16 cellular contexts compared by ENCODE assay signal in genomic region chr4:175791221-175791620, GRCh38. TPM values are rescaled to one million over a fixed set of nuclear protein-coding genes. Genes with fewer than 3 reads are reported as not detected.
DNase-seq lines count a peak whose midpoint lies in the region; ATAC-seq and TF ChIP-seq lines count a peak whose summit lies in the region.
"Had no signal": no experiment of that assay in that cellular context is flagged by ENCODE, and none has a peak within 500 bp of the region (broad histone marks: within the 10 kb centered on the region; RNA-seq: fewer than 3 reads in every experiment).

No MANE protein-coding gene starts in this region.

- H3K9ac ChIP-seq in HCT116 (ENCODE audit: low read length) = no peak overlapping the region
- H3K9ac ChIP-seq in neural cell (ENCODE audit: low read length) = no peak overlapping the region

- H3K9me3 Mint-ChIP-seq in brain = peaks cover 0 to 14% (median 5%) of the 10 kb centered on the region in 5 experiments
- no peaks in the 10 kb centered on the region for H3K9me3 Mint-ChIP-seq in T-helper 2 cell treated with Interferon-gamma antibody and Interleukin-4, amounts not matched to agents 5 μg/mL and 100 μg/mL, for 36 hours
- H3K9me3 Mint-ChIP-seq: GM23338, H9 had no signal

- RAD21 ChIA-PET in HCT116 (lab: Charles Lee; ENCODE audit: low non-redundant PET in 1 of 2, low total read pairs in 2 of 2, uncharacterized antibody in 2 of 2, unreplicated experiment in 2 of 2) = no interaction called here

- BruUV-seq in HCT116 (replicated peaks; lab: Mats Ljungman, UMichigan) = no TSS peak

- no peaks in the 10 kb centered on the region for H3K36me3 ChIP-seq in HCT116 (ENCODE audit: control insufficient read depth in 1 of 2, insufficient read depth in 2 of 2, low read length in 2 of 2)
- no peaks in the 10 kb centered on the region for H3K36me3 ChIP-seq in neural cell (ENCODE audit: insufficient read depth, low read length)

- intact Hi-C loops in HCT116 (cut with micrococcal nuclease) = no loop called here

- H3K27me3 ChIP-seq in HCT116 (ENCODE audit: insufficient read depth, low read length) (no peaks in the 10 kb centered on the region), neural cell (ENCODE audit: insufficient read depth, low read depth, low read length) (no peaks in the 10 kb centered on the region)

- TF ChIP-seq CTCF in HCT116 (IDR thresholded peaks at IDR 0.05 in 2 of 3, conservative IDR thresholded peaks at IDR 0.05 in 1 of 3; ENCODE audit: borderline replicate concordance in 1 of 3, insufficient read depth in 1 of 3, low read depth in 2 of 3, low read length in 2 of 3) (no peak), brain (conservative IDR thresholded peaks at IDR 0.05) (no peak), neural cell (IDR thresholded peaks at IDR 0.05; ENCODE audit: poor library complexity, severe bottlenecking) (no peak)

- peaks cover 40% of the 10 kb centered on the region for H3K36me3 Mint-ChIP-seq in brain
- no peaks in the 10 kb centered on the region for H3K36me3 Mint-ChIP-seq in T-helper 2 cell treated with Interferon-gamma antibody and Interleukin-4, amounts not matched to agents 5 μg/mL and 100 μg/mL, for 36 hours (ENCODE audit: low read depth)
- H3K36me3 Mint-ChIP-seq: CD4-positive, alpha-beta memory T cell had no signal

- POLR2A ChIA-PET in HCT116 (lab: Charles Lee) = no interaction called here

- no peaks in the 10 kb centered on the region for H4K20me1 ChIP-seq in HCT116 (ENCODE audit: insufficient read depth)
- H4K20me1 ChIP-seq in neural cell (ENCODE audit: insufficient read depth) = no peaks in the 10 kb centered on the region

- peak overlapping the region in 2 of 5 experiments; percentile 68 for H3K4me3 Mint-ChIP-seq in brain
- no peak overlapping the region for H3K4me3 Mint-ChIP-seq in T-helper 2 cell treated with Interferon-gamma antibody and Interleukin-4, amounts not matched to agents 5 μg/mL and 100 μg/mL, for 36 hours
- H3K4me3 Mint-ChIP-seq: CD4-positive, alpha-beta memory T cell; GM23338; H9; HFFc6 had no signal

- H3K9me3 ChIP-seq in HCT116 (ENCODE audit: control insufficient read depth in 1 of 2, insufficient read depth in 1 of 2, low read depth in 1 of 2, low read length in 2 of 2) (no peaks in the 10 kb centered on the region), neural cell (ENCODE audit: low read length) (no peaks in the 10 kb centered on the region)

- H3K79me2 ChIP-seq in HCT116 (ENCODE audit: insufficient read depth, low read length) (no peaks in the 10 kb centered on the region), neural cell (replicated peaks; ENCODE audit: insufficient read depth, low read length) (peaks cover 69% of the 10 kb centered on the region)

- H2AFZ ChIP-seq in HCT116 (ENCODE audit: low read depth, low read length, poor library complexity, severe bottlenecking) = no peak overlapping the region
- no peak overlapping the region for H2AFZ ChIP-seq in neural cell (ENCODE audit: low read depth, low read length)
- H2AFZ ChIP-seq: GM23338 had no signal

- H3K4me3 ChIP-seq in HCT116 (replicated peaks in 1 of 2; ENCODE audit: low read depth in 1 of 2, low read length in 2 of 2) = no peak overlapping the region
- no peak overlapping the region for H3K4me3 ChIP-seq in neural cell (ENCODE audit: low read length)
- H3K4me3 ChIP-seq: GM23338 had no signal

- no peak for TF ChIP-seq POLR2A in HCT116 (IDR thresholded peaks at IDR 0.05; ENCODE audit: borderline replicate concordance, extremely low read depth, insufficient read depth, insufficient read length)

- no peak for DNase-seq in HCT116 (ENCODE audit: low read depth, low spot score)
- DNase-seq in NCI-H69 (lab: John Stamatoyannopoulos, UW) = peak; percentile 58
- DNase-seq in mucosa of gallbladder (ENCODE audit: low spot score) = no peak
- no peak for DNase-seq in T-helper 2 cell treated with Interferon-gamma antibody and Interleukin-4, amounts not matched to agents 5 μg/mL and 100 μg/mL, for 36 hours (ENCODE audit: low spot score)
- no peak for DNase-seq in NCI-H345 treated with DMSO at 0.1 percent for 48 hours (lab: John Stamatoyannopoulos, UW; ENCODE audit: unreplicated experiment)
- DNase-seq: Calu3; CD4-positive, alpha-beta memory T cell; COR-L47; DMS53; DMS79 treated with DMSO at 0.1 percent for 48 hours; H9; HFFc6 had no signal

- ATAC-seq in HCT116 = no peak
- ATAC-seq: GM23338 had no signal

- no peak overlapping the region for H3K27ac ChIP-seq in HCT116 (ENCODE audit: low read depth, low read length)
- peak overlapping the region; percentile 70 for H3K27ac ChIP-seq in neural cell (ENCODE audit: low read length)

- H3K9me2 ChIP-seq in HCT116 (ENCODE audit: insufficient read depth) (peaks cover 5% of the 10 kb centered on the region; the same call in 1 of the 2 replicates), neural cell (ENCODE audit: insufficient read depth, low read length) (no peaks in the 10 kb centered on the region)

- no peaks in the 10 kb centered on the region for H3K4me1 ChIP-seq in HCT116 (ENCODE audit: control insufficient read depth in 1 of 2, insufficient read depth in 2 of 2, low read length in 2 of 2)

- TF ChIP-seq RAD21 in HCT116 (IDR thresholded peaks at IDR 0.05; ENCODE audit: low read depth) (0 out of 2 replicates have a peak, but pooled peaks have one; percentile 3), neural cell (conservative IDR thresholded peaks at IDR 0.05) (no peak)

- H3K27ac Mint-ChIP-seq in brain = peak overlapping the region in 4 of 5 experiments; percentile 52 to 97 (median 93)
- H3K27ac Mint-ChIP-seq in T-helper 2 cell treated with Interferon-gamma antibody and Interleukin-4, amounts not matched to agents 5 μg/mL and 100 μg/mL, for 36 hours = no peak overlapping the region
- H3K27ac Mint-ChIP-seq: CD4-positive, alpha-beta memory T cell; GM23338; H9; HFFc6 had no signal

- no peaks in the 10 kb centered on the region for H3F3A ChIP-seq in neural cell (ENCODE audit: insufficient read depth, low read length, poor library complexity, severe bottlenecking)

- H3K4me2 ChIP-seq in HCT116 (ENCODE audit: low read length) = no peak overlapping the region
- H3K4me2 ChIP-seq in neural cell (ENCODE audit: low read length) = no peak overlapping the region
- H3K4me2 ChIP-seq: GM23338 had no signal

- CTCF ChIA-PET in HCT116 (lab: Charles Lee) = no interaction called here

- H3K4me1 Mint-ChIP-seq in brain = peaks cover 67% of the 10 kb centered on the region
- no peaks in the 10 kb centered on the region for H3K4me1 Mint-ChIP-seq in T-helper 2 cell treated with Interferon-gamma antibody and Interleukin-4, amounts not matched to agents 5 μg/mL and 100 μg/mL, for 36 hours (ENCODE audit: low read depth)
- H3K4me1 Mint-ChIP-seq: CD4-positive, alpha-beta memory T cell had no signal

- no peak for TF ChIP-seq EP300 in neural cell (conservative IDR thresholded peaks at IDR 0.05; ENCODE audit: poor library complexity, severe bottlenecking)

- H3K27me3 Mint-ChIP-seq in brain = peaks cover 3% of the 10 kb centered on the region
- H3K27me3 Mint-ChIP-seq in T-helper 2 cell treated with Interferon-gamma antibody and Interleukin-4, amounts not matched to agents 5 μg/mL and 100 μg/mL, for 36 hours (ENCODE audit: low read depth) = no peaks in the 10 kb centered on the region
- H3K27me3 Mint-ChIP-seq: CD4-positive, alpha-beta memory T cell had no signal

TF ChIP-seq in HCT116, 20 proteins besides CTCF, POLR2A, EP300 and RAD21 (continues in another document):
- TF ChIP-seq POLR2AphosphoS5 (IDR thresholded peaks at IDR 0.05; ENCODE audit: low read depth, low read length) (no peak), FOSL1 (IDR thresholded peaks at IDR 0.05; ENCODE audit: low read depth) (no peak), SP1 (IDR thresholded peaks at IDR 0.05; ENCODE audit: low read depth) (no peak), ZNF274 (IDR thresholded peaks at IDR 0.05; ENCODE audit: low read depth, low read length) (no peak), ELF1 (IDR thresholded peaks at IDR 0.05; ENCODE audit: borderline replicate concordance, low read depth) (no peak), EZH2phosphoT487 (IDR thresholded peaks at IDR 0.05; ENCODE audit: borderline replicate concordance) (no peak), YY1 (IDR thresholded peaks at IDR 0.05; ENCODE audit: extremely low read depth, insufficient replicate concordance, low read depth, low read length) (no peak)

TF ChIP-seq in neural cell, 6 proteins besides CTCF, POLR2A, EP300 and RAD21:
- no peak for TF ChIP-seq POLR2AphosphoS5 (IDR thresholded peaks at IDR 0.05)
- no peak for TF ChIP-seq EZH2 (IDR thresholded peaks at IDR 0.05; ENCODE audit: borderline replicate concordance, insufficient read depth, low read length, poor library complexity, severe bottlenecking)
- TF ChIP-seq MXI1 (conservative IDR thresholded peaks at IDR 0.05; ENCODE audit: poor library complexity, severe bottlenecking) = no peak
- TF ChIP-seq, protein P1, sequence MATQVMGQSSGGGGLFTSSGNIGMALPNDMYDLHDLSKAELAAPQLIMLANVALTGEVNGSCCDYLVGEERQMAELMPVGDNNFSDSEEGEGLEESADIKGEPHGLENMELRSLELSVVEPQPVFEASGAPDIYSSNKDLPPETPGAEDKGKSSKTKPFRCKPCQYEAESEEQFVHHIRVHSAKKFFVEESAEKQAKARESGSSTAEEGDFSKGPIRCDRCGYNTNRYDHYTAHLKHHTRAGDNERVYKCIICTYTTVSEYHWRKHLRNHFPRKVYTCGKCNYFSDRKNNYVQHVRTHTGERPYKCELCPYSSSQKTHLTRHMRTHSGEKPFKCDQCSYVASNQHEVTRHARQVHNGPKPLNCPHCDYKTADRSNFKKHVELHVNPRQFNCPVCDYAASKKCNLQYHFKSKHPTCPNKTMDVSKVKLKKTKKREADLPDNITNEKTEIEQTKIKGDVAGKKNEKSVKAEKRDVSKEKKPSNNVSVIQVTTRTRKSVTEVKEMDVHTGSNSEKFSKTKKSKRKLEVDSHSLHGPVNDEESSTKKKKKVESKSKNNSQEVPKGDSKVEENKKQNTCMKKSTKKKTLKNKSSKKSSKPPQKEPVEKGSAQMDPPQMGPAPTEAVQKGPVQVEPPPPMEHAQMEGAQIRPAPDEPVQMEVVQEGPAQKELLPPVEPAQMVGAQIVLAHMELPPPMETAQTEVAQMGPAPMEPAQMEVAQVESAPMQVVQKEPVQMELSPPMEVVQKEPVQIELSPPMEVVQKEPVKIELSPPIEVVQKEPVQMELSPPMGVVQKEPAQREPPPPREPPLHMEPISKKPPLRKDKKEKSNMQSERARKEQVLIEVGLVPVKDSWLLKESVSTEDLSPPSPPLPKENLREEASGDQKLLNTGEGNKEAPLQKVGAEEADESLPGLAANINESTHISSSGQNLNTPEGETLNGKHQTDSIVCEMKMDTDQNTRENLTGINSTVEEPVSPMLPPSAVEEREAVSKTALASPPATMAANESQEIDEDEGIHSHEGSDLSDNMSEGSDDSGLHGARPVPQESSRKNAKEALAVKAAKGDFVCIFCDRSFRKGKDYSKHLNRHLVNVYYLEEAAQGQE (IDR thresholded peaks at IDR 0.05; ENCODE audit: borderline replicate concordance) = no peak
- no peak for TF ChIP-seq SMC3 (conservative IDR thresholded peaks at IDR 0.05; ENCODE audit: poor library complexity)
- no peak for TF ChIP-seq TAF1 (IDR thresholded peaks at IDR 0.05; ENCODE audit: low read depth)

RNA-seq across cellular contexts. Expression of gene GPM6A, which starts 20.8 kb away (rescaled TPM):
- total RNA-seq in HCT116 (2021; ENCODE audit: unreplicated experiment) = 3.0 TPM
- 0.84 and 1.2 TPM in 2 replicates for polyA plus RNA-seq in HCT116 (2012)
- polyA plus RNA-seq in brain (ENCODE audit: insufficient read depth, low read depth, low replicate concordance) = 145 TPM
- polyA plus RNA-seq in neural cell = 1,098 and 1,313 TPM in 2 replicates
- polyA minus RNA-seq in neural cell = 691 and 759 TPM in 2 replicates
- 32.7 TPM for total RNA-seq in mucosa of gallbladder
- total RNA-seq: CD4-positive, alpha-beta memory T cell; HFFc6 had no signal
- polyA plus RNA-seq: BJ had no signal
